In the genomic region with DNA sequence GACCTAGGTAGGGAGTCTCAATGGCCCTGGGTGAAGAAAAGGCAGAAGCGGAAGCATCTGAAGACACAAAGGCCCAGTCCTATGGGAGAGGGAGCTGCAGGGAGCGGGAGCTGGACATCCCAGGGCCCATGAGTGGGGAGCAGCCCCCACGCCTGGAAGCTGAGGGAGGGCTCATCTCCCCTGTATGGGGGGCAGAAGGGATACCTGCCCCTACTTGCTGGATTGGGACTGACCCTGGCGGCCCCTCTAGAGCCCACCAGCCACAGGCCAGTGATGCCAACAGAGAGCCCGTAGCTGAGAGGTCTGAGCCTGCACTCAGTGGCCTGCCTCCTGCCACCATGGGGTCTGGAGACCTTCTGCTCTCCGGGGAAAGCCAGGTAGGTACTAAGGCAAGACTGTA, we compare ENCODE assay signal across 1 cellular context.
TF ChIP-seq lines count a peak whose summit lies in the region.

No MANE protein-coding gene starts in this region.

TF ChIP-seq in endothelial cell of umbilical vein, 7 proteins besides CTCF, POLR2A, EP300 and RAD21 (continued from another document):
- TF ChIP-seq, protein P1, sequence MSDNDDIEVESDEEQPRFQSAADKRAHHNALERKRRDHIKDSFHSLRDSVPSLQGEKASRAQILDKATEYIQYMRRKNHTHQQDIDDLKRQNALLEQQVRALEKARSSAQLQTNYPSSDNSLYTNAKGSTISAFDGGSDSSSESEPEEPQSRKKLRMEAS (IDR thresholded peaks at IDR 0.05; ENCODE audit: insufficient read depth, insufficient read length) = no peak
